In genomic region chr3:48151807-48152427, GRCh38 we compare ENCODE assay signal across 2 cellular contexts.
TF ChIP-seq lines count a peak whose summit lies in the region.

No MANE protein-coding gene starts in this region.

TF ChIP-seq in GM23338, 12 proteins besides CTCF, POLR2A, EP300 and RAD21 (continued from another document):
- TF ChIP-seq EZH2 (IDR thresholded peaks at IDR 0.05; ENCODE audit: low read depth, unreplicated experiment) (no peak), EZH2phosphoT487 (IDR thresholded peaks at IDR 0.05; ENCODE audit: unreplicated experiment) (no peak), ZNF114 (CRISPR knock-in tag; IDR thresholded peaks at IDR 0.05) (no peak), ZNF462 (CRISPR knock-in tag; IDR thresholded peaks at IDR 0.05) (no peak), ETS1 (IDR thresholded peaks at IDR 0.05) (no peak), POLR2AphosphoS5 (IDR thresholded peaks at IDR 0.05; ENCODE audit: low read depth) (no peak), JUNB (IDR thresholded peaks at IDR 0.05; ENCODE audit: unreplicated experiment) (no peak), CREB1 (CRISPR knock-in tag; IDR thresholded peaks at IDR 0.05; ENCODE audit: low read depth) (no peak), STAT1 (IDR thresholded peaks at IDR 0.05; ENCODE audit: unreplicated experiment) (no peak), ZNF331 (CRISPR knock-in tag; IDR thresholded peaks at IDR 0.05; ENCODE audit: low read depth) (no peak), NANOG (IDR thresholded peaks at IDR 0.05; ENCODE audit: borderline replicate concordance) (no peak)

TF ChIP-seq in WTC11, 78 proteins besides CTCF, POLR2A, EP300 and RAD21 (continued from another document):
- no peak for TF ChIP-seq E2F1 (CRISPR knock-in tag; IDR thresholded peaks at IDR 0.05)
- TF ChIP-seq ARID4B (CRISPR knock-in tag; IDR thresholded peaks at IDR 0.05; ENCODE audit: borderline replicate concordance), result no peak
- TF ChIP-seq RELA (CRISPR knock-in tag; IDR thresholded peaks at IDR 0.05; ENCODE audit: borderline replicate concordance), result no peak
- TF ChIP-seq OVOL2 (CRISPR knock-in tag; IDR thresholded peaks at IDR 0.05; ENCODE audit: borderline replicate concordance), result no peak
- TF ChIP-seq TCF7 (CRISPR knock-in tag; IDR thresholded peaks at IDR 0.05; ENCODE audit: low read depth), result no peak
- no peak for TF ChIP-seq FOXJ3 (CRISPR knock-in tag; IDR thresholded peaks at IDR 0.05; ENCODE audit: borderline replicate concordance)
- TF ChIP-seq TEAD1 (CRISPR knock-in tag; IDR thresholded peaks at IDR 0.05), result no peak
- no peak for TF ChIP-seq EMX1 (CRISPR knock-in tag; IDR thresholded peaks at IDR 0.05)
- TF ChIP-seq NFYB (CRISPR knock-in tag; conservative IDR thresholded peaks at IDR 0.05; ENCODE audit: low read depth), result no peak
TF ChIP-seq in WTC11: peak in this region for 0.
